28 cellular contexts compared by ENCODE assay signal in genomic region chr10:9274206-9274755, GRCh38.
"Had no signal": no experiment of that assay in that cellular context is flagged by ENCODE, and none has a peak within 500 bp of the region (broad histone marks: within the 10 kb centered on the region; RNA-seq: fewer than 3 reads in every experiment).

No MANE protein-coding gene starts in this region.

- H3K9me3 Mint-ChIP-seq: activated CD4-positive, alpha-beta memory T cell treated with anti-CD3 and anti-CD28 coated beads for 36 hours; activated CD4-positive, alpha-beta T cell treated with anti-CD3 and anti-CD28 coated beads, Interleukin-2, amount 10 ng/mL, durations not matched to agents 7 days and 5 days; activated naive CD4-positive, alpha-beta T cell treated with anti-CD3 and anti-CD28 coated beads, Interleukin-2, amount 10 ng/mL, durations not matched to agents 7 days and 5 days; activated naive CD8-positive, alpha-beta T cell treated with anti-CD3 and anti-CD28 coated beads for 36 hours; activated T-cell treated with anti-CD3 and anti-CD28 coated beads, Interleukin-2, amount 50 U/mL, for 72 hours; activated T-helper 2 cell treated with anti-CD3 and anti-CD28 coated beads, Interferon-gamma antibody, Interleukin-2, Interleukin-4, amounts not matched to agents 10 μg/mL and 5 μg/mL and 100 μg/mL, durations not matched to agents 14 hours and 24 hours and 36 hours had no signal

- H3K36me3 ChIP-seq: brain microvascular endothelial cell, cardiac muscle cell, SJCRH30 had no signal

- FAIRE-seq: TTC549 had no signal

- H3K4me1 ChIP-seq: SJCRH30 had no signal

- H3K27ac Mint-ChIP-seq: activated CD4-positive, alpha-beta memory T cell treated with anti-CD3 and anti-CD28 coated beads for 36 hours; activated CD4-positive, alpha-beta T cell treated with anti-CD3 and anti-CD28 coated beads, Interleukin-2, amount 10 ng/mL, durations not matched to agents 7 days and 5 days; activated naive CD4-positive, alpha-beta T cell treated with anti-CD3 and anti-CD28 coated beads, Interleukin-2, amount 10 ng/mL, durations not matched to agents 7 days and 5 days; activated naive CD8-positive, alpha-beta T cell treated with anti-CD3 and anti-CD28 coated beads for 36 hours; activated T-cell treated with anti-CD3 and anti-CD28 coated beads, Interleukin-2, amount 50 U/mL, for 72 hours; activated T-helper 2 cell treated with anti-CD3 and anti-CD28 coated beads, Interferon-gamma antibody, Interleukin-2, Interleukin-4, amounts not matched to agents 10 μg/mL and 5 μg/mL and 100 μg/mL, durations not matched to agents 14 hours and 24 hours and 36 hours had no signal

- H3K36me3 Mint-ChIP-seq: activated CD4-positive, alpha-beta memory T cell treated with anti-CD3 and anti-CD28 coated beads for 36 hours; activated naive CD4-positive, alpha-beta T cell treated with anti-CD3 and anti-CD28 coated beads, Interleukin-2, amount 10 ng/mL, durations not matched to agents 7 days and 5 days; activated naive CD8-positive, alpha-beta T cell treated with anti-CD3 and anti-CD28 coated beads for 36 hours had no signal

- H3K4me3 ChIP-seq: cardiac muscle cell, SJCRH30 had no signal

- H3K27me3 Mint-ChIP-seq: activated naive CD4-positive, alpha-beta T cell treated with anti-CD3 and anti-CD28 coated beads, Interleukin-2, amount 10 ng/mL, durations not matched to agents 7 days and 5 days had no signal

- DNase-seq: activated CD4-positive, alpha-beta memory T cell treated with anti-CD3 and anti-CD28 coated beads for 36 hours; activated CD4-positive, alpha-beta T cell treated with anti-CD3 and anti-CD28 coated beads, Interleukin-2, amount 10 ng/mL, durations not matched to agents 7 days and 5 days; activated CD4-positive, CD25-positive, alpha-beta regulatory T cell; activated CD8-positive, alpha-beta memory T cell treated with anti-CD3 and anti-CD28 coated beads for 24 hours; activated gamma-delta T cell treated with Interleukin-2 at 50 U/mL for 16 hours; activated naive CD4-positive, alpha-beta T cell treated with anti-CD3 and anti-CD28 coated beads, Interleukin-2, amount 10 ng/mL, durations not matched to agents 7 days and 5 days; activated naive CD8-positive, alpha-beta T cell treated with anti-CD3 and anti-CD28 coated beads for 36 hours; activated T-cell treated with anti-CD3 and anti-CD28 coated beads, Interleukin-2, amount 50 U/mL, for 72 hours; brain microvascular endothelial cell; Kasumi-1; NCI-H1048; NCI-H146; NCI-H187 treated with DMSO at 0.1 percent for 48 hours; NCI-H2081 treated with DMSO at 0.1 percent for 48 hours; NCI-H446; NCI-H524; NCI-H748 treated with DMSO at 0.1 percent for 48 hours; NK-92 treated with Interleukin-12 subunit alpha and Interleukin-12 subunit beta, amount 100 ng/mL, for 24 hours; OCI-M1; RPMI8226; SJCRH30; T1000 had no signal

- H3K4me3 Mint-ChIP-seq: activated CD4-positive, alpha-beta memory T cell treated with anti-CD3 and anti-CD28 coated beads for 36 hours; activated CD4-positive, alpha-beta T cell treated with anti-CD3 and anti-CD28 coated beads, Interleukin-2, amount 10 ng/mL, durations not matched to agents 7 days and 5 days; activated naive CD4-positive, alpha-beta T cell treated with anti-CD3 and anti-CD28 coated beads, Interleukin-2, amount 10 ng/mL, durations not matched to agents 7 days and 5 days; activated naive CD8-positive, alpha-beta T cell treated with anti-CD3 and anti-CD28 coated beads for 36 hours had no signal

- H3K27ac ChIP-seq: brain microvascular endothelial cell, cardiac muscle cell, SJCRH30 had no signal

- H3K4me1 Mint-ChIP-seq: activated naive CD4-positive, alpha-beta T cell treated with anti-CD3 and anti-CD28 coated beads, Interleukin-2, amount 10 ng/mL, durations not matched to agents 7 days and 5 days; activated naive CD8-positive, alpha-beta T cell treated with anti-CD3 and anti-CD28 coated beads for 36 hours had no signal

- H3K9me3 ChIP-seq: SJCRH30 had no signal

- ATAC-seq: Panc1, Right ventricle myocardium inferior, SK-N-SH treated with all-trans-retinoic acid at 6 μM for 48 hours had no signal

- H3K27me3 ChIP-seq: brain microvascular endothelial cell, SJCRH30 had no signal
